Comparison of ENCODE assay signal across 20 cellular contexts in the genomic region with DNA sequence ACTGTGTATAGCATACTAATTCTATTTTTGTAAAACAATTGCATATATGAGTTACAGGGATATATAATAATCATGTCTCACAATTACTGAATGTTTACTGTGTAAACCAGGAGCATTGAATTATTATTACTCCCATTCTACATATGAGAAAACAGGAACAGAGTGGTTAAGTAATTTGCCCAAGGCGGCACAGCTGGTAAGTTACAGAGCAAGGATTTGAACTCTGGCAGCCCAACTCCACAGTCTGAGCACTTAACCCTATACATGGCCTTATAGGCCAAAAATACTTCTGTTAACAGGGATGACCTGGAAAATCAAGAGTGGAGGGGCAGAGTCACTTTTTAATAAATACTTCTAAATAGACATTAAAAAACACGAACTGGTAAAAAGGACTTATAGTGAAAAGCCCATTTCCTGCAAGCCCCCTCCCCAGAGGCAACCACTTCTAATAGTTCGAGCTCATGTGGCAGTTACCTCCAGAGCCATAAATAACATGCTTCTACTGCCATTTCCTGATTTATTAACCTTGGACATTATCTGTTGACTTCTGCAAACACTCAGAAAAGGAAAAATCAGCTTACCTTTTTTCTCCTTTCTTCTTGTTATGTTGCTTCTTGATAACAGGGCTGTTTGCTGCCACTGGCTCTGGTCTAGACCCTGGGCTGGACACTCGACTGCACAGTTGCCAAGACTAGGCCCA. TPM values are rescaled to one million over a fixed set of nuclear protein-coding genes. Genes with fewer than 3 reads are reported as not detected.
DNase-seq lines count a peak whose midpoint lies in the region; ATAC-seq and TF ChIP-seq lines count a peak whose summit lies in the region.
"Had no signal": no experiment of that assay in that cellular context is flagged by ENCODE, and none has a peak within 500 bp of the region (broad histone marks: within the 10 kb centered on the region; RNA-seq: fewer than 3 reads in every experiment).

No MANE protein-coding gene starts in this region.

- no peak for ATAC-seq in aorta (ENCODE audit: low FRiP score)
- ATAC-seq: stimulated activated memory B cell treated with anti-CD40 and anti-IgM and Interleukin-4, amounts not matched to agents 10 μg/mL and 1 μg/mL and 100 μg/mL, for 72 hours had no signal

- H3K36me3 Mint-ChIP-seq in activated T-helper 2 cell treated with anti-CD3 and anti-CD28 coated beads, Interferon-gamma antibody, Interleukin-2, Interleukin-4, amounts not matched to agents 10 μg/mL and 5 μg/mL and 100 μg/mL, durations not matched to agents 14 hours and 24 hours and 36 hours (ENCODE audit: low read depth), result peaks cover under 1% of the 10 kb centered on the region
- H3K36me3 Mint-ChIP-seq: stimulated activated memory B cell treated with anti-CD40 and anti-IgM and Interleukin-4, amounts not matched to agents 10 μg/mL and 1 μg/mL and 100 μg/mL, for 72 hours had no signal

- H3K9me3 Mint-ChIP-seq in activated T-helper 2 cell treated with anti-CD3 and anti-CD28 coated beads, Interferon-gamma antibody, Interleukin-2, Interleukin-4, amounts not matched to agents 10 μg/mL and 5 μg/mL and 100 μg/mL, durations not matched to agents 14 hours and 24 hours and 36 hours, result no peaks in the 10 kb centered on the region
- H3K9me3 Mint-ChIP-seq: dendritic cell treated with granulocyte-macrophage colony-stimulating factor and Interleukin-4, amounts not matched to agents 40 ng/mL and 50 ng/mL, for 4 days; nephron progenitor cell; stimulated activated memory B cell treated with anti-CD40 and anti-IgM and Interleukin-4, amounts not matched to agents 10 μg/mL and 1 μg/mL and 100 μg/mL, for 72 hours had no signal

- TF ChIP-seq CTCF in sigmoid colon (IDR thresholded peaks at IDR 0.05), result no peak

- H3K4me3 ChIP-seq in sigmoid colon, result no peak overlapping the region
- no peak overlapping the region for H3K4me3 ChIP-seq in aorta (ENCODE audit: low read length in 2 of 2)
- H3K4me3 ChIP-seq: HAP-1, Peyer's patch had no signal

- H3K27me3 ChIP-seq in sigmoid colon, result peaks cover 0 to 20% (median 0%) of the 10 kb centered on the region in 3 donors
- no peaks in the 10 kb centered on the region for H3K27me3 ChIP-seq in aorta (ENCODE audit: control insufficient read depth in 1 of 2, insufficient read depth in 2 of 2, low read length in 1 of 2)
- H3K27me3 ChIP-seq: Peyer's patch had no signal

- H3K9me3 ChIP-seq in sigmoid colon (no peaks in the 10 kb centered on the region), aorta (ENCODE audit: control insufficient read depth, low read length) (no peaks in the 10 kb centered on the region)
- H3K9me3 ChIP-seq: HAP-1, Peyer's patch, SK-N-SH had no signal

- no peak for TF ChIP-seq EP300 in sigmoid colon (IDR thresholded peaks at IDR 0.05)

- no peak for TF ChIP-seq POLR2A in sigmoid colon (IDR thresholded peaks at IDR 0.05)

- H3K27ac Mint-ChIP-seq in activated T-helper 2 cell treated with anti-CD3 and anti-CD28 coated beads, Interferon-gamma antibody, Interleukin-2, Interleukin-4, amounts not matched to agents 10 μg/mL and 5 μg/mL and 100 μg/mL, durations not matched to agents 14 hours and 24 hours and 36 hours, result no peak overlapping the region
- H3K27ac Mint-ChIP-seq: dendritic cell treated with granulocyte-macrophage colony-stimulating factor and Interleukin-4, amounts not matched to agents 40 ng/mL and 50 ng/mL, for 4 days; nephron progenitor cell; stimulated activated memory B cell treated with anti-CD40 and anti-IgM and Interleukin-4, amounts not matched to agents 10 μg/mL and 1 μg/mL and 100 μg/mL, for 72 hours had no signal

- peaks cover 72% of the 10 kb centered on the region for H3K4me1 Mint-ChIP-seq in activated T-helper 2 cell treated with anti-CD3 and anti-CD28 coated beads, Interferon-gamma antibody, Interleukin-2, Interleukin-4, amounts not matched to agents 10 μg/mL and 5 μg/mL and 100 μg/mL, durations not matched to agents 14 hours and 24 hours and 36 hours (ENCODE audit: low read depth)

- H3K27ac ChIP-seq in sigmoid colon (no peak overlapping the region), aorta (ENCODE audit: low read depth in 1 of 2, low read length in 2 of 2) (no peak overlapping the region)

- H3K4me3 Mint-ChIP-seq in activated T-helper 2 cell treated with anti-CD3 and anti-CD28 coated beads, Interferon-gamma antibody, Interleukin-2, Interleukin-4, amounts not matched to agents 10 μg/mL and 5 μg/mL and 100 μg/mL, durations not matched to agents 14 hours and 24 hours and 36 hours (ENCODE audit: low read depth), result no peak overlapping the region
- H3K4me3 Mint-ChIP-seq: dendritic cell treated with granulocyte-macrophage colony-stimulating factor and Interleukin-4, amounts not matched to agents 40 ng/mL and 50 ng/mL, for 4 days; nephron progenitor cell; stimulated activated memory B cell treated with anti-CD40 and anti-IgM and Interleukin-4, amounts not matched to agents 10 μg/mL and 1 μg/mL and 100 μg/mL, for 72 hours had no signal

- H3K36me3 ChIP-seq in sigmoid colon (no peaks in the 10 kb centered on the region), aorta (ENCODE audit: control insufficient read depth in 1 of 2, insufficient read depth in 2 of 2, low read length in 1 of 2) (no peaks in the 10 kb centered on the region)
- H3K36me3 ChIP-seq: HAP-1, Peyer's patch had no signal

- DNase-seq in DMS53 (lab: John Stamatoyannopoulos, UW) (peak; percentile 79), NCI-H2227 treated with DMSO at 0.1 percent for 48 hours (lab: John Stamatoyannopoulos, UW) (peak; percentile 2), left kidney (ENCODE audit: low read depth, low spot score) (peak; percentile 40), sigmoid colon (peak; percentile 6), amniotic stem cell (lab: John Stamatoyannopoulos, UW) (no peak), AG20443 (ENCODE audit: low spot score) (no peak), aorta (no peak)
- DNase-seq in activated T-helper 2 cell treated with anti-CD3 and anti-CD28 coated beads, Interferon-gamma antibody, Interleukin-2, Interleukin-4, amounts not matched to agents 10 μg/mL and 5 μg/mL and 100 μg/mL, durations not matched to agents 14 hours and 24 hours and 36 hours (ENCODE audit: low spot score), result no peak
- DNase-seq: activated naive CD4-positive, alpha-beta T cell treated with anti-CD3 and anti-CD28 coated beads, Interleukin-2, amount 50 U/mL, for 16 hours; DMS79 treated with DMSO at 0.1 percent for 48 hours; erythroblast; NCI-H748 treated with DMSO at 0.1 percent for 48 hours; nephron progenitor cell; stimulated activated CD4-positive, alpha-beta T cell treated with anti-CD3 and anti-CD28 coated beads, Interleukin-12 subunit alpha, Interleukin-12 subunit beta, amount 100 ng/mL, for 4 hours; T1000 had no signal

- WGBS in sigmoid colon, 2 donors, result 32 to 48% methylated on average over 4 of the region's 4 CpGs
- WGBS in aorta, 2 donors, result 82 to 85% methylated on average over 4 of the region's 4 CpGs

- intact Hi-C loops in sigmoid colon (cut with DNase I), result no loop called here
- intact Hi-C loops in activated T-helper 2 cell treated with anti-CD3 and anti-CD28 coated beads, Interferon-gamma antibody, Interleukin-2, Interleukin-4, amounts not matched to agents 10 μg/mL and 5 μg/mL and 100 μg/mL, durations not matched to agents 14 hours and 24 hours and 36 hours (cut with micrococcal nuclease), result loop anchor here (10.0 kb wide), 2 partner anchors 591 to 671 kb away; a partner anchor contains a TSS
- intact Hi-C loops in aorta (cut with DNase I), result no loop called here

- peaks cover 3% of the 10 kb centered on the region for H3K27me3 Mint-ChIP-seq in activated T-helper 2 cell treated with anti-CD3 and anti-CD28 coated beads, Interferon-gamma antibody, Interleukin-2, Interleukin-4, amounts not matched to agents 10 μg/mL and 5 μg/mL and 100 μg/mL, durations not matched to agents 14 hours and 24 hours and 36 hours (ENCODE audit: low read depth)

- H3K4me1 ChIP-seq in sigmoid colon, result no peaks in the 10 kb centered on the region
- H3K4me1 ChIP-seq in aorta (ENCODE audit: control insufficient read depth in 1 of 2, insufficient read depth in 2 of 2, low read length in 2 of 2), result no peaks in the 10 kb centered on the region

RNA-seq across cellular contexts. Expression of a gene that starts 22.1 kb away (rescaled TPM):
- total RNA-seq in sigmoid colon (1 to 10 TPM; 5.0 to 8.0 (median 6.7) TPM), aorta (10 to 100 TPM; 33.0 to 68.4 TPM)
- polyA plus RNA-seq in sigmoid colon (10 to 100 TPM in 1 of 3 donors, 1 to 10 TPM in 2; 5.3 to 36.3 (median 7.8) TPM), aorta (1 to 10 TPM; 1.2 to 2.1 TPM)
- 1.8 and 1.9 TPM in 2 replicates for total RNA-seq in activated T-helper 2 cell treated with anti-CD3 and anti-CD28 coated beads, Interferon-gamma antibody, Interleukin-2, Interleukin-4, amounts not matched to agents 10 μg/mL and 5 μg/mL and 100 μg/mL, durations not matched to agents 14 hours and 24 hours and 36 hours

Comparison
In these comparisons a context has a peak if more than half of its experiments do, and no peak if none do; other contexts are left out.
1. DNase-seq: peak in DMS53 (single experiment), NCI-H2227 treated with DMSO at 0.1 percent for 48 hours (single experiment), left kidney (single experiment) and sigmoid colon (single experiment); none in activated T-helper 2 cell treated with anti-CD3 and anti-CD28 coated beads, Interferon-gamma antibody, Interleukin-2, Interleukin-4, amounts not matched to agents 10 μg/mL and 5 μg/mL and 100 μg/mL, durations not matched to agents 14 hours and 24 hours and 36 hours (single experiment), amniotic stem cell (single experiment), AG20443 (single experiment) and aorta (0 of 2).